In genomic region chr11:7690648-7691047, GRCh38 we compare ENCODE assay signal across 16 cellular contexts. TPM values are rescaled to one million over a fixed set of nuclear protein-coding genes. Genes with fewer than 3 reads are reported as not detected.
DNase-seq lines count a peak whose midpoint lies in the region; ATAC-seq and TF ChIP-seq lines count a peak whose summit lies in the region.
"Had no signal": no experiment of that assay in that cellular context is flagged by ENCODE, and none has a peak within 500 bp of the region (broad histone marks: within the 10 kb centered on the region; RNA-seq: fewer than 3 reads in every experiment).

No MANE protein-coding gene starts in this region.

- no peak for TF ChIP-seq POLR2A in GM18505 (IDR thresholded peaks at IDR 0.05; ENCODE audit: borderline replicate concordance, extremely low read depth, insufficient read depth, insufficient read length)

- DNase-seq in DMS79 treated with DMSO at 0.1 percent for 48 hours (lab: John Stamatoyannopoulos, UW), result peak; percentile 21
- DNase-seq in T1000 (lab: John Stamatoyannopoulos, UW), result peak; percentile 9
- peak; percentile 29 to 39 for DNase-seq in lung microvascular endothelial cell (ENCODE audit: low read depth in 2 of 2)
- no peak for DNase-seq in activated CD4-positive, CD25-positive, alpha-beta regulatory T cell treated with anti-CD3 and anti-CD28 coated beads, Interleukin-2, amount 50 U/mL, for 72 hours
- no peak for DNase-seq in NCI-H1417 (lab: John Stamatoyannopoulos, UW)
- DNase-seq in GM19240 (ENCODE audit: insufficient read length, low spot score), result no peak
- DNase-seq: activated CD4-positive, CD25-positive, alpha-beta regulatory T cell; activated CD8-positive, alpha-beta memory T cell treated with anti-CD3 and anti-CD28 coated beads, Interleukin-2, amount 10 ng/mL, durations not matched to agents 7 days and 5 days; activated naive CD4-positive, alpha-beta T cell treated with Interleukin-2 at 50 U/mL for 16 hours; head of caudate nucleus; stimulated activated CD8-positive, alpha-beta memory T cell treated with anti-CD3 and anti-CD28 coated beads, Interleukin-4, amount 100 ng/mL, for 48 hours; transverse colon had no signal

- ATAC-seq in HG02678 (IDR thresholded peaks at IDR 0.05; ENCODE audit: unreplicated experiment), result peak; percentile 51
- ATAC-seq in GM18505 (IDR thresholded peaks at IDR 0.05; ENCODE audit: unreplicated experiment), result no peak
- ATAC-seq: activated CD8-positive, alpha-beta memory T cell treated with anti-CD3 and anti-CD28 coated beads, Interleukin-2, amount 10 ng/mL, durations not matched to agents 7 days and 5 days had no signal

RNA-seq across cellular contexts. Expression of gene OVCH2, which starts 15.6 kb away (rescaled TPM):
- total RNA-seq in lung microvascular endothelial cell, result not detected in 2 replicates
- total RNA-seq: activated CD8-positive, alpha-beta memory T cell treated with anti-CD3 and anti-CD28 coated beads, Interleukin-2, amount 10 ng/mL, durations not matched to agents 7 days and 5 days; HT1080; kidney epithelial cell; transverse colon had no signal

RNA-seq across cellular contexts. Expression of gene CYB5R2, which starts 17.3 kb away (rescaled TPM):
- total RNA-seq in lung microvascular endothelial cell, result under 0.01 and 0.22 TPM in 2 replicates

Comparison
In these comparisons a context has a peak if more than half of its experiments do, and no peak if none do; other contexts are left out.
1. DNase-seq: peak in DMS79 treated with DMSO at 0.1 percent for 48 hours (single experiment), T1000 (single experiment) and lung microvascular endothelial cell (2 of 2); none in activated CD4-positive, CD25-positive, alpha-beta regulatory T cell treated with anti-CD3 and anti-CD28 coated beads, Interleukin-2, amount 50 U/mL, for 72 hours (single experiment), NCI-H1417 (0 of 3) and GM19240 (single experiment).